Comparison of ENCODE assay signal across 2 cellular contexts in genomic region chr1:19954059-19954458, GRCh38.
TF ChIP-seq lines count a peak whose summit lies in the region.

No MANE protein-coding gene starts in this region.

TF ChIP-seq in HepG2, 621 proteins besides CTCF, POLR2A, EP300 and RAD21:
- TF ChIP-seq NFIB (CRISPR knock-in tag; IDR thresholded peaks at IDR 0.05; ENCODE audit: borderline replicate concordance), result no peak
- peak; percentile 99 for TF ChIP-seq ZNF124 (CRISPR knock-in tag; IDR thresholded peaks at IDR 0.05)
- TF ChIP-seq SKI (IDR thresholded peaks at IDR 0.05; ENCODE audit: partially characterized antibody), result no peak
- no peak for TF ChIP-seq ZNF510 (CRISPR knock-in tag; IDR thresholded peaks at IDR 0.05; ENCODE audit: low read depth)
- TF ChIP-seq ZSCAN30 (CRISPR knock-in tag; IDR thresholded peaks at IDR 0.05), result no peak
TF ChIP-seq in HepG2: peak in this region for 1.

TF ChIP-seq in HEK293, 187 proteins besides CTCF, POLR2A, EP300 and RAD21:
- TF ChIP-seq SETDB1 (IDR thresholded peaks at IDR 0.05; ENCODE audit: insufficient read length, low read length), result peak; percentile 47
- TF ChIP-seq ZNF664 (tag by site-specific recombination; IDR thresholded peaks at IDR 0.05), result no peak
- TF ChIP-seq ZNF692 (tag by site-specific recombination; IDR thresholded peaks at IDR 0.05), result no peak
- TF ChIP-seq ZBTB49 (tag by site-specific recombination; IDR thresholded peaks at IDR 0.05; ENCODE audit: low read depth), result no peak
